17 cellular contexts compared by ENCODE assay signal in the genomic region with DNA sequence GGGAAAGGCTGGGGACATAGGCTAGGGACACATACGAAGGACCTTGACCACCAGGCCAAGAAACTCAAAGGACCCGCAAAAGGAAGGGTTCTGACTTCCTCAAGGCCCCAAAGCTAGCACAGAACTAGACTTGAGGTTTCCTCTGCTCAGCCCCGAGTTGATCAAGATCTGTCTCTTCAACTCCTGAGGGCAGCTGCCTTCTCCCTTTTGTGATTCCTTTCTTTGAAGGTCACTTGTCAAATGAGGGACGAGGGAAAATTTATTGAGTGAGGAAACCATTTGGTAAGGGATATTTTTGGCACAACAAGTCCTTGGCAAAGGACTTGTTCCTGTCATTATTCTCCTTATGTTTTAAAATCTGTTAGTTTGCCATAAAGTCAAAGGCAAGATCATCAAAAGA.
"Had no signal": no experiment of that assay in that cellular context is flagged by ENCODE, and none has a peak within 500 bp of the region (broad histone marks: within the 10 kb centered on the region; RNA-seq: fewer than 3 reads in every experiment).

No MANE protein-coding gene starts in this region.

- H3K27me3 Mint-ChIP-seq: stimulated activated naive CD8-positive, alpha-beta T cell treated with anti-CD3 and anti-CD28 coated beads, Interleukin-15, amount 100 ng/mL, for 72 hours had no signal

- H3K4me3 Mint-ChIP-seq: activated B cell treated with CpG ODN at 0.5 μM for 24 hours; memory B cell; nephron; stimulated activated naive CD8-positive, alpha-beta T cell treated with anti-CD3 and anti-CD28 coated beads, Interleukin-15, amount 100 ng/mL, for 72 hours had no signal

- H3K4me3 ChIP-seq: ascending aorta, gastroesophageal sphincter, heart right ventricle, right atrium auricular region, smooth muscle cell, testis had no signal

- H3K9me3 Mint-ChIP-seq: activated B cell treated with CpG ODN at 0.5 μM for 24 hours; memory B cell; nephron; stimulated activated naive CD8-positive, alpha-beta T cell treated with anti-CD3 and anti-CD28 coated beads, Interleukin-15, amount 100 ng/mL, for 72 hours had no signal

- H3K4me1 ChIP-seq: ascending aorta, testis had no signal

- H3K27ac ChIP-seq: ascending aorta, heart right ventricle, right atrium auricular region, testis had no signal

- DNase-seq: activated B cell treated with CpG ODN at 0.5 μM for 24 hours; activated CD4-positive, alpha-beta T cell treated with anti-CD3 and anti-CD28 coated beads, Interleukin-2, amount 50 U/mL, for 1 hour; activated naive CD4-positive, alpha-beta T cell treated with Interleukin-2 at 50 U/mL for 16 hours; activated T-cell treated with anti-CD3 and anti-CD28 coated beads for 4 hours; erythroblast; heart right ventricle; nucleus accumbens; posterior cingulate gyrus; stimulated activated naive CD8-positive, alpha-beta T cell treated with anti-CD3 and anti-CD28 coated beads, Interleukin-15, amount 100 ng/mL, for 72 hours; T-helper 2 cell; testis had no signal

- H3K4me1 Mint-ChIP-seq: activated B cell treated with CpG ODN at 0.5 μM for 24 hours; memory B cell; stimulated activated naive CD8-positive, alpha-beta T cell treated with anti-CD3 and anti-CD28 coated beads, Interleukin-15, amount 100 ng/mL, for 72 hours had no signal

- H3K9me3 ChIP-seq: ascending aorta, gastroesophageal sphincter, heart right ventricle, right atrium auricular region, testis had no signal

- ATAC-seq: stimulated activated naive CD8-positive, alpha-beta T cell treated with anti-CD3 and anti-CD28 coated beads, Interleukin-15, amount 100 ng/mL, for 72 hours had no signal

- H3K36me3 Mint-ChIP-seq: memory B cell had no signal

- H3K36me3 ChIP-seq: ascending aorta, gastroesophageal sphincter, heart right ventricle, right atrium auricular region had no signal

- H3K27me3 ChIP-seq: ascending aorta, gastroesophageal sphincter, heart right ventricle, right atrium auricular region, testis had no signal

- H3K27ac Mint-ChIP-seq: activated B cell treated with CpG ODN at 0.5 μM for 24 hours; memory B cell; nephron; stimulated activated naive CD8-positive, alpha-beta T cell treated with anti-CD3 and anti-CD28 coated beads, Interleukin-15, amount 100 ng/mL, for 72 hours had no signal
